Comparison of ENCODE assay signal across 14 cellular contexts in the genomic region with DNA sequence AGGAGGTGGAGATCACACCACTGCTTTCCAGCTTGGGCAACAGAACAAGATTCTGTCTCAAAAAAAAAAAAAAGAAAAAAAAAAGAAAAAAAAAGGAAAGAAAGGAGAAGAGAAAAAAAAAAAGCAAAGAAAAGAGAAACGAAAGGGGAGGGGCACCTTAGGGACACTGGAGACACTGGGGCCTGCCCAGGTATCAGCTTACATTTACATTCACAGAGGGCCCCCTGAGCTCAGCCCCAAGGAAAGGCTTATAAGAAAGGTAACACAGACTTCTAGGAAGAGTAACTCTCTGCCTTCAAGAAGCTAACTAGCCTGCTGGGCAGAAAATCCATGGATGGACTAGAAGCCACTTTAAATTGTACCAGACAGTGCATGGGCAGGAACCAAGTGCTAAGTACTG.
DNase-seq lines count a peak whose midpoint lies in the region; ATAC-seq, FAIRE-seq and TF ChIP-seq lines count a peak whose summit lies in the region.
"Had no signal": no experiment of that assay in that cellular context is flagged by ENCODE, and none has a peak within 500 bp of the region (broad histone marks: within the 10 kb centered on the region; RNA-seq: fewer than 3 reads in every experiment).

No MANE protein-coding gene starts in this region.

- peak overlapping the region; percentile 82; the same call in 1 of the 2 replicates for H2BK20ac ChIP-seq in H1 (ENCODE audit: low read length)

- no peak overlapping the region for H3K4ac ChIP-seq in H1 (replicated peaks; ENCODE audit: insufficient read length, low read depth, low read length)

- DNase-seq in ELF-1 (ENCODE audit: low read depth, low spot score), result peak; percentile 40
- no peak for DNase-seq in H1 (ENCODE audit: low read depth in 1 of 2, low spot score in 2 of 2)
- DNase-seq in iPS-NIHi7 (ENCODE audit: extremely low spot score), result peak; percentile 59
- DNase-seq in ovary, result no peak
- DNase-seq in activated CD8-positive, alpha-beta memory T cell treated with anti-CD3 and anti-CD28 coated beads, Interleukin-2, amount 50 U/mL, for 4 hours, result no peak
- no peak for DNase-seq in left lobe of liver (ENCODE audit: low spot score)
- DNase-seq: ACHN; CD4-positive, CD25-positive, alpha-beta regulatory T cell; DMS79 treated with DMSO at 0.1 percent for 48 hours; GF-D8 had no signal

- H3K4me2 ChIP-seq in H1 (ENCODE audit: insufficient read depth in 1 of 2, low read depth in 2 of 2, low read length in 2 of 2), result peak overlapping the region; percentile 64 to 75
- H3K4me2 ChIP-seq: BLaER1 treated with 17β-estradiol and CSF1 and Interleukin-3, amounts not matched to agents 10 nM and 100 nM had no signal

- H3K18ac ChIP-seq in H1 (ENCODE audit: extremely low read depth, low read length), result peak overlapping the region; percentile 88

- no peak overlapping the region for H3K56ac ChIP-seq in H1 (replicated peaks; ENCODE audit: insufficient read length, low read depth, low read length)

- no peaks in the 10 kb centered on the region for H4K20me1 ChIP-seq in H1 (replicated peaks in 1 of 2; ENCODE audit: control insufficient read depth in 1 of 2, insufficient read depth in 2 of 2, low read length in 2 of 2)
- H4K20me1 ChIP-seq: BLaER1 treated with 17β-estradiol and CSF1 and Interleukin-3, amounts not matched to agents 10 nM and 100 nM had no signal

- no peak overlapping the region for H3K23ac ChIP-seq in H1 (ENCODE audit: insufficient read length)

- H2BK120ac ChIP-seq in H1 (replicated peaks; ENCODE audit: low read depth, low read length), result no peak overlapping the region

- peak overlapping the region; percentile 89; the same call in 1 of the 2 replicates for H2BK5ac ChIP-seq in H1 (ENCODE audit: low read depth, low read length)

- no peak overlapping the region for H2AFZ ChIP-seq in H1 (ENCODE audit: low read length)

- H3K27ac ChIP-seq in HUES48 (ENCODE audit: low read depth, low read length), result peak overlapping the region; percentile 54
- no peak overlapping the region; the same call in 1 of the 2 replicates for H3K27ac ChIP-seq in H1 (ENCODE audit: low read depth, low read length)
- no peak overlapping the region for H3K27ac ChIP-seq in ovary
- H3K27ac ChIP-seq: BLaER1 treated with 17β-estradiol and CSF1 and Interleukin-3, amounts not matched to agents 10 nM and 100 nM had no signal

- H3K9me3 ChIP-seq in HUES48 (ENCODE audit: control insufficient read depth, insufficient read depth, low read length) (no peaks in the 10 kb centered on the region), H1 (ENCODE audit: insufficient read depth in 2 of 2, low read depth in 1 of 2, low read length in 1 of 2) (no peaks in the 10 kb centered on the region), ovary (no peaks in the 10 kb centered on the region)
- H3K9me3 ChIP-seq: BLaER1 treated with 17β-estradiol and CSF1 and Interleukin-3, amounts not matched to agents 10 nM and 100 nM had no signal

- intact Hi-C loops in ovary (cut with DNase I), result no loop called here

- no peak overlapping the region for H3K9ac ChIP-seq in HUES48 (ENCODE audit: low read depth, low read length)
- H3K9ac ChIP-seq in H1 (replicated peaks in 1 of 4; ENCODE audit: extremely low read depth in 1 of 4, low read depth in 3 of 4, low read length in 3 of 4), result peak overlapping the region in 1 of 4 experiments; percentile 46; a peak in 2 of 7 replicates
- H3K9ac ChIP-seq: BLaER1 treated with 17β-estradiol and CSF1 and Interleukin-3, amounts not matched to agents 10 nM and 100 nM had no signal

- H3K4me3 ChIP-seq in HUES48 (ENCODE audit: low read depth, low read length) (peak overlapping the region; percentile 31; the same call in 1 of the 2 replicates), H1 (ENCODE audit: extremely low read depth in 1 of 4, insufficient read depth in 2 of 4, low read depth in 3 of 4, low read length in 4 of 4) (peak overlapping the region in 3 of 4 experiments; percentile 7 to 11 (median 9); a peak in 1 of 8 replicates), ovary (no peak overlapping the region)
- H3K4me3 ChIP-seq: BLaER1 treated with 17β-estradiol and CSF1 and Interleukin-3, amounts not matched to agents 10 nM and 100 nM had no signal

- H2BK15ac ChIP-seq in H1 (ENCODE audit: low read length), result no peak overlapping the region; the same call in 1 of the 2 replicates

- TF ChIP-seq POLR2A in H1 (IDR thresholded peaks at IDR 0.05; ENCODE audit: control extremely low read depth in 1 of 2, low read depth in 2 of 2, low read length in 2 of 2) (0 out of 3 replicates have a peak, but pooled peaks of 1 of the 2 experiments have one; percentile 21), ovary (IDR thresholded peaks at IDR 0.05) (no peak)

- CTCF ChIA-PET in H1 (lab: Charles Lee; ENCODE audit: partially characterized antibody), result interaction anchor here (1.3 to 4.2 kb wide), 3 partner anchors 11 to 74 kb away, joined by 4 to 28 read pairs (median 12); no protein-coding TSS in a partner anchor

- peak overlapping the region; percentile 54; the same call in 1 of the 2 replicates for H2AK5ac ChIP-seq in H1 (ENCODE audit: low read depth, low read length)

- no peak overlapping the region for H3K14ac ChIP-seq in H1 (ENCODE audit: insufficient read length)

- no peaks in the 10 kb centered on the region for H3K36me3 ChIP-seq in HUES48 (ENCODE audit: control insufficient read depth, insufficient read depth, low read length)
- H3K36me3 ChIP-seq in H1 (ENCODE audit: control insufficient read depth in 2 of 4, insufficient read depth in 4 of 4, low read length in 3 of 4), result no peaks in the 10 kb centered on the region; a peak in 1 of 8 replicates
- no peaks in the 10 kb centered on the region for H3K36me3 ChIP-seq in ovary
- H3K36me3 ChIP-seq: BLaER1 treated with 17β-estradiol and CSF1 and Interleukin-3, amounts not matched to agents 10 nM and 100 nM had no signal

- no peak for TF ChIP-seq RAD21 in H1 (IDR thresholded peaks at IDR 0.05 in 1 of 2, conservative IDR thresholded peaks at IDR 0.05 in 1 of 2; ENCODE audit: low read depth in 2 of 2, low read length in 2 of 2)

- no peak for FAIRE-seq in H1 (lab: Jason Lieb, UNC)
- FAIRE-seq: H54 had no signal

- peak overlapping the region; percentile 13; the same call in 1 of the 2 replicates for H2BK12ac ChIP-seq in H1 (ENCODE audit: low read depth, low read length)

- ATAC-seq in esophagus mucosa (no peak), left lobe of liver (no peak)

- H3K23me2 ChIP-seq in H1 (ENCODE audit: low read depth, low read length), result peaks cover 5% of the 10 kb centered on the region

- TF ChIP-seq EP300 in H1 (IDR thresholded peaks at IDR 0.05; ENCODE audit: borderline replicate concordance in 1 of 2, low read depth in 2 of 2, low read length in 2 of 2) (no peak), ovary (IDR thresholded peaks at IDR 0.05) (no peak)

- no peak overlapping the region for H4K91ac ChIP-seq in H1 (replicated peaks; ENCODE audit: insufficient read length, low read length)

- TF ChIP-seq CTCF in H1 (IDR thresholded peaks at IDR 0.05; ENCODE audit: control extremely low read depth in 1 of 3, insufficient read depth in 1 of 3, low read depth in 1 of 3, low read length in 3 of 3) (no peak), ovary (IDR thresholded peaks at IDR 0.05) (no peak)

- H4K8ac ChIP-seq in H1 (ENCODE audit: extremely low read depth, insufficient read depth, low read length), result no peak overlapping the region

- POLR2A ChIA-PET in H1 (lab: Charles Lee; ENCODE audit: partially characterized antibody), result interaction anchor here (0.8 to 3.9 kb wide), 8 partner anchors 12 to 109 kb away, joined by 3 to 23 read pairs (median 8); a partner anchor contains a TSS

- H3K79me2 ChIP-seq in H1 (ENCODE audit: control insufficient read depth in 1 of 2, insufficient read depth in 2 of 2, low read length in 2 of 2), result peaks cover 4 to 83% of the 10 kb centered on the region in 2 experiments; a peak in 3 of 4 replicates

- H3K4me1 ChIP-seq in HUES48 (ENCODE audit: control insufficient read depth, insufficient read depth, low read length), result peaks cover 62% of the 10 kb centered on the region
- H3K4me1 ChIP-seq in H1 (replicated peaks in 1 of 4; ENCODE audit: control insufficient read depth in 3 of 4, insufficient read depth in 4 of 4, low read length in 3 of 4), result peaks cover 1 to 29% (median 20%) of the 10 kb centered on the region in 4 experiments; a peak in 6 of 7 replicates
- no peaks in the 10 kb centered on the region for H3K4me1 ChIP-seq in ovary (ENCODE audit: insufficient read depth)
- H3K4me1 ChIP-seq: BLaER1 treated with 17β-estradiol and CSF1 and Interleukin-3, amounts not matched to agents 10 nM and 100 nM had no signal

- 17% methylated on average over 1 of the region's 1 CpG; no CpG with 5 or more reads in 1 of the 2 experiments for WGBS in H1 (ENCODE audit: extremely low coverage in 1 of 2, insufficient coverage in 1 of 2, insufficient read length in 1 of 2, insufficient replicate concordance in 2 of 2, low coverage in 1 of 2, low lambda C conversion rate in 2 of 2, missing lambda C conversion rate in 1 of 2), 2 experiments
- 39 to 54% (median 44%) methylated on average over 1 of the region's 1 CpG for WGBS in ovary, 3 donors

- H3K79me1 ChIP-seq in H1 (ENCODE audit: low read depth, low read length), result 0 out of 2 replicates have a peak, but pooled peaks cover 4% of the 10 kb centered on the region

- H3K27me3 ChIP-seq in HUES48 (ENCODE audit: control insufficient read depth, insufficient read depth, low read length) (no peaks in the 10 kb centered on the region), H1 (replicated peaks in 1 of 4; ENCODE audit: control insufficient read depth in 3 of 4, extremely low read depth in 1 of 4, insufficient read depth in 3 of 4, low read length in 3 of 4) (no peaks in the 10 kb centered on the region), ovary (no peaks in the 10 kb centered on the region)
- H3K27me3 ChIP-seq: BLaER1 treated with 17β-estradiol and CSF1 and Interleukin-3, amounts not matched to agents 10 nM and 100 nM had no signal

- H4K5ac ChIP-seq in H1 (ENCODE audit: insufficient read length, low read depth, low read length), result no peak overlapping the region

TF ChIP-seq in H1, 55 proteins besides CTCF, POLR2A, EP300 and RAD21:
- TF ChIP-seq YY1 (IDR thresholded peaks at IDR 0.05; ENCODE audit: low read depth, low read length), result no peak
- no peak for TF ChIP-seq PHF8 (conservative IDR thresholded peaks at IDR 0.05; ENCODE audit: low read depth, low read length)
- TF ChIP-seq TAF7 (optimal IDR thresholded peaks at IDR 0.05; ENCODE audit: borderline replicate concordance, low read depth, low read length), result peak; percentile 35
- no peak for TF ChIP-seq EGR1 (IDR thresholded peaks at IDR 0.05; ENCODE audit: borderline replicate concordance, low read depth, low read length)
TF ChIP-seq in H1: peak in this region for 1.

Comparison
In these comparisons a context has a peak if more than half of its experiments do, and no peak if none do; other contexts are left out.
1. DNase-seq: peak in ELF-1 (single experiment) and iPS-NIHi7 (single experiment); none in H1 (0 of 2), ovary (0 of 5), activated CD8-positive, alpha-beta memory T cell treated with anti-CD3 and anti-CD28 coated beads, Interleukin-2, amount 50 U/mL, for 4 hours (single experiment) and left lobe of liver (single experiment).